In the genomic region with DNA sequence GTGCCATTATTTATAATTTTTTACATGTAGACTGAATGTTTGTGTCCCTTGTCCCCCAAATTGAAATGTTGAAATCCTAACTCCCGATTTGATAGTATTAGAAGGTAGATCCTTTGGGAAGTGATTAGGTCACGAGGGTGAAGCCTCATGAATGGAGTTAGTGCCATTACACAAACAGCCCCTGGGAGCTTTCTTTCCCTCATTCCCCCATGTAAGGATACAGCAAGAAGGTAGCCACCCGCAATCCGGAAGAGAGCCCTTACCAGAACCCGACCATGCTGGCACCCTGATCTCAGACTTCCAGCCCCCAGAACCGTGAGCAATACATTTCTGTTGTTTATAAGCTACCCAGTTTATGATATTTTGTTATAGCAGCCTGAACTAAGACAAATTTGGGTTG, we compare ENCODE assay signal across 2 cellular contexts.
TF ChIP-seq lines count a peak whose summit lies in the region.

No MANE protein-coding gene starts in this region.

TF ChIP-seq in GM23338, 12 proteins besides CTCF, POLR2A, EP300 and RAD21 (continues in another document):
- TF ChIP-seq POLR2AphosphoS5 (IDR thresholded peaks at IDR 0.05; ENCODE audit: low read depth) = no peak
- no peak for TF ChIP-seq ZNF114 (CRISPR knock-in tag; IDR thresholded peaks at IDR 0.05)
- TF ChIP-seq STAT1 (IDR thresholded peaks at IDR 0.05; ENCODE audit: unreplicated experiment) = no peak
- no peak for TF ChIP-seq EZH2phosphoT487 (IDR thresholded peaks at IDR 0.05; ENCODE audit: unreplicated experiment)
- no peak for TF ChIP-seq ETS1 (IDR thresholded peaks at IDR 0.05)
- TF ChIP-seq NANOG (IDR thresholded peaks at IDR 0.05; ENCODE audit: borderline replicate concordance) = no peak
- TF ChIP-seq, protein P1, sequence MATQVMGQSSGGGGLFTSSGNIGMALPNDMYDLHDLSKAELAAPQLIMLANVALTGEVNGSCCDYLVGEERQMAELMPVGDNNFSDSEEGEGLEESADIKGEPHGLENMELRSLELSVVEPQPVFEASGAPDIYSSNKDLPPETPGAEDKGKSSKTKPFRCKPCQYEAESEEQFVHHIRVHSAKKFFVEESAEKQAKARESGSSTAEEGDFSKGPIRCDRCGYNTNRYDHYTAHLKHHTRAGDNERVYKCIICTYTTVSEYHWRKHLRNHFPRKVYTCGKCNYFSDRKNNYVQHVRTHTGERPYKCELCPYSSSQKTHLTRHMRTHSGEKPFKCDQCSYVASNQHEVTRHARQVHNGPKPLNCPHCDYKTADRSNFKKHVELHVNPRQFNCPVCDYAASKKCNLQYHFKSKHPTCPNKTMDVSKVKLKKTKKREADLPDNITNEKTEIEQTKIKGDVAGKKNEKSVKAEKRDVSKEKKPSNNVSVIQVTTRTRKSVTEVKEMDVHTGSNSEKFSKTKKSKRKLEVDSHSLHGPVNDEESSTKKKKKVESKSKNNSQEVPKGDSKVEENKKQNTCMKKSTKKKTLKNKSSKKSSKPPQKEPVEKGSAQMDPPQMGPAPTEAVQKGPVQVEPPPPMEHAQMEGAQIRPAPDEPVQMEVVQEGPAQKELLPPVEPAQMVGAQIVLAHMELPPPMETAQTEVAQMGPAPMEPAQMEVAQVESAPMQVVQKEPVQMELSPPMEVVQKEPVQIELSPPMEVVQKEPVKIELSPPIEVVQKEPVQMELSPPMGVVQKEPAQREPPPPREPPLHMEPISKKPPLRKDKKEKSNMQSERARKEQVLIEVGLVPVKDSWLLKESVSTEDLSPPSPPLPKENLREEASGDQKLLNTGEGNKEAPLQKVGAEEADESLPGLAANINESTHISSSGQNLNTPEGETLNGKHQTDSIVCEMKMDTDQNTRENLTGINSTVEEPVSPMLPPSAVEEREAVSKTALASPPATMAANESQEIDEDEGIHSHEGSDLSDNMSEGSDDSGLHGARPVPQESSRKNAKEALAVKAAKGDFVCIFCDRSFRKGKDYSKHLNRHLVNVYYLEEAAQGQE (IDR thresholded peaks at IDR 0.05; ENCODE audit: unreplicated experiment) = no peak
- no peak for TF ChIP-seq EZH2 (IDR thresholded peaks at IDR 0.05; ENCODE audit: low read depth, unreplicated experiment)
- no peak for TF ChIP-seq JUNB (IDR thresholded peaks at IDR 0.05; ENCODE audit: unreplicated experiment)
- TF ChIP-seq CREB1 (CRISPR knock-in tag; IDR thresholded peaks at IDR 0.05; ENCODE audit: low read depth) = no peak

TF ChIP-seq in H1, 55 proteins besides CTCF, POLR2A, EP300 and RAD21:
- TF ChIP-seq, protein P2, sequence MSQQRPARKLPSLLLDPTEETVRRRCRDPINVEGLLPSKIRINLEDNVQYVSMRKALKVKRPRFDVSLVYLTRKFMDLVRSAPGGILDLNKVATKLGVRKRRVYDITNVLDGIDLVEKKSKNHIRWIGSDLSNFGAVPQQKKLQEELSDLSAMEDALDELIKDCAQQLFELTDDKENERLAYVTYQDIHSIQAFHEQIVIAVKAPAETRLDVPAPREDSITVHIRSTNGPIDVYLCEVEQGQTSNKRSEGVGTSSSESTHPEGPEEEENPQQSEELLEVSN (IDR thresholded peaks at IDR 0.05) = no peak
- TF ChIP-seq CHD7 (IDR thresholded peaks at IDR 0.05; ENCODE audit: insufficient replicate concordance, low read length) = no peak
- no peak for TF ChIP-seq POU5F1 (IDR thresholded peaks at IDR 0.05; ENCODE audit: low read depth, low read length)
- no peak for TF ChIP-seq TAF1 (IDR thresholded peaks at IDR 0.05; ENCODE audit: low read depth, low read length)
- no peak for TF ChIP-seq CBX5 (IDR thresholded peaks at IDR 0.05; ENCODE audit: low read depth, low read length)
- TF ChIP-seq PHF8 (conservative IDR thresholded peaks at IDR 0.05; ENCODE audit: low read depth, low read length) = no peak
- no peak for TF ChIP-seq SIRT6 (IDR thresholded peaks at IDR 0.05; ENCODE audit: low read length)
- TF ChIP-seq CEBPB (IDR thresholded peaks at IDR 0.05; ENCODE audit: low read depth, low read length) = no peak
- no peak for TF ChIP-seq TBP (IDR thresholded peaks at IDR 0.05; ENCODE audit: low read depth, low read length)
- TF ChIP-seq CHD1 (IDR thresholded peaks at IDR 0.05; ENCODE audit: low read depth, low read length) = no peak
- TF ChIP-seq, protein P3, sequence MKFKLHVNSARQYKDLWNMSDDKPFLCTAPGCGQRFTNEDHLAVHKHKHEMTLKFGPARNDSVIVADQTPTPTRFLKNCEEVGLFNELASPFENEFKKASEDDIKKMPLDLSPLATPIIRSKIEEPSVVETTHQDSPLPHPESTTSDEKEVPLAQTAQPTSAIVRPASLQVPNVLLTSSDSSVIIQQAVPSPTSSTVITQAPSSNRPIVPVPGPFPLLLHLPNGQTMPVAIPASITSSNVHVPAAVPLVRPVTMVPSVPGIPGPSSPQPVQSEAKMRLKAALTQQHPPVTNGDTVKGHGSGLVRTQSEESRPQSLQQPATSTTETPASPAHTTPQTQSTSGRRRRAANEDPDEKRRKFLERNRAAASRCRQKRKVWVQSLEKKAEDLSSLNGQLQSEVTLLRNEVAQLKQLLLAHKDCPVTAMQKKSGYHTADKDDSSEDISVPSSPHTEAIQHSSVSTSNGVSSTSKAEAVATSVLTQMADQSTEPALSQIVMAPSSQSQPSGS (IDR thresholded peaks at IDR 0.05; ENCODE audit: low read length) = no peak
